Comparison of ENCODE assay signal across 8 cellular contexts in the genomic region with DNA sequence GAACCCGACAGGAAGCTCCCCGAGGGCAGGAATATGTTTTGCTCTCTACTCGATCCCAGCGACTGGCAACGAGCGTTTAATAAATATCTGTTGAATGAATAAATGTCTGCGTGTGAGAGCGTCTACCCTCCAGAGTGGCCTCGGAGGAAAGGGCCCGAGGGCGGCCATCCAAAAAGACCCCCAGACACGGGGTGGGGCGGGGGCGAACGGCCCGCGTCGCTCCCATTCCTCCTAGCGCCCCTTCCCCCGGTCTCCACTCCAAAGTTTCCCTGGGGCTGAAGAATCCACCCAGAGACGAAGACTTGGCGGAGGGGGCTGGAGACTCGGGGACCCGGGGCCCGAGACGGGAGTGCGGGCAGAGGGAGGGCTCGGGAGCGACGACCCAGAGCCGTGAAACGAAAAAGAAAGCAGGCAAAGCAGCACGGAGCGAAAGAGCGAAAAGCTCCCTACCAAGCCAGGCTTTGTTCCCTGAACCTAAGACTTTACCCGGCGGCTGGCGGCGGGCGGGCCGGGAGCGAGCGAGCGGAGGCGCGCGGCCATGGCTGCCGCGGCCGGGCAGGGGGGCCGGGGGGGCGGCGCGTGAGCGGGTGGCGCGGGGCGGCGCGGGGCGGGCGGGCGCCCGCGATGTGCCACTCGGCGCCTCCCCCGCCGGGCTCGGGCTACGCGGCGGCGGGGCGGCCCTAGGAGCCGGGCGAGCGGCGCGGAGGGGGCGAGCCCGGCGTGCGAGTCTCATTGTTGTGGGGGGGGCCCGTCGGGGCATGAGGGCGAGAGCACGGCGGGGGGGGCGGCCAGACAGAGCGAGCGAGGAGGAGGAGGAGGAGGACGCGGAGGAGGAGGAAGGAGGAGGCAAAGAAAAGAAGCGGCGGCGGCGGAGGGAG. TPM values are rescaled to one million over a fixed set of nuclear protein-coding genes. Genes with fewer than 3 reads are reported as not detected.
DNase-seq lines count a peak whose midpoint lies in the region; ATAC-seq and TF ChIP-seq lines count a peak whose summit lies in the region.

A gene (plus strand): TSS at position 629 of the 878 bp plus-strand sequence. CDS start 360 bp downstream, outside the sequence.

- ATAC-seq in left lobe of liver (peak; percentile 46), HG03432 (IDR thresholded peaks at IDR 0.05; ENCODE audit: unreplicated experiment) (no peak)

- TF ChIP-seq CTCF in AG09319 (IDR thresholded peaks at IDR 0.05; ENCODE audit: low read depth, low read length): no peak

- DNase-seq in AG09319 (ENCODE audit: extremely low read depth, low read depth): peak; percentile 35
- peak; percentile 83 for DNase-seq in HCEC 1CT
- peak; percentile 94 for DNase-seq in NCI-H69 (lab: John Stamatoyannopoulos, UW)
- DNase-seq in activated CD4-positive, alpha-beta T cell treated with anti-CD3 and anti-CD28 coated beads, Interleukin-2, amount 50 U/mL, for 4 hours: peak; percentile 84 to 90
- peak; percentile 51 to 74 for DNase-seq in dermis microvascular lymphatic vessel endothelial cell (ENCODE audit: low read depth in 2 of 2)
- peak; percentile 77 for DNase-seq in left lobe of liver (ENCODE audit: low spot score)
- peak; percentile 91 for DNase-seq in stimulated activated CD4-positive, alpha-beta T cell treated with anti-CD3 and anti-CD28 coated beads, Interleukin-2, amount 100 ng/mL, for 4 hours (ENCODE audit: low read depth)

RNA-seq across cellular contexts. Expression of the gene that starts here (rescaled TPM):
- total RNA-seq in dermis microvascular lymphatic vessel endothelial cell (12.2 and 16.7 TPM in 2 replicates), left lobe of liver (29.5 TPM)

Comparison
In these comparisons a context has a peak if more than half of its experiments do, and no peak if none do; other contexts are left out.
1. DNase-seq: peak in every context shown above with its lines; median percentile 94 in NCI-H69; 91 in stimulated activated CD4-positive, alpha-beta T cell treated with anti-CD3 and anti-CD28 coated beads, Interleukin-2, amount 100 ng/mL, for 4 hours; 87 in activated CD4-positive, alpha-beta T cell treated with anti-CD3 and anti-CD28 coated beads, Interleukin-2, amount 50 U/mL, for 4 hours; 83 in HCEC 1CT; 77 in left lobe of liver; 62 in dermis microvascular lymphatic vessel endothelial cell; 35 in AG09319.